ENCODE assay signal across 17 cellular contexts in the genomic region with DNA sequence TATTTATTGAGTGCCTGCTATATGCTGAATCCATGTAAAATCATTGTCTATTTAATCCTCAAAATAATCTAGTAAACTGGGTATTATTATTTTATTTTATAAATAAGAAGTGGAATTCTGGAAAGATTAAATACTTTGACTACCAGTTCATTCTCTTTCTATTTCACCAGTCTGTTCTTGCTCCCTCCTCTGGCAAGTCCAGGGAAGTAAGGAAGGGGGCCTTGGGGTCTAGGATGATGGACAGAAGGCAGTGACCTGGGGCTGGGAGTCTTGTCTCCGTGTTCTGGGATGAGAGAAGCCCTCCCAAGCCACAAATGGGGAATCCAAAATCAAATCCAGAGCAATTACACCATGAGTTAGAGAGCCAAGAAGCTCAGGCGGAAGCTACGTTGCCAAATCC. TPM values are rescaled to one million over a fixed set of nuclear protein-coding genes. Genes with fewer than 3 reads are reported as not detected.
DNase-seq lines count a peak whose midpoint lies in the region; ATAC-seq and TF ChIP-seq lines count a peak whose summit lies in the region.
"Had no signal": no experiment of that assay in that cellular context is flagged by ENCODE, and none has a peak within 500 bp of the region (broad histone marks: within the 10 kb centered on the region; RNA-seq: fewer than 3 reads in every experiment).

No MANE protein-coding gene starts in this region.

- H3K14ac ChIP-seq in H9 (ENCODE audit: insufficient read depth, low read length), result no peak overlapping the region

- no peaks in the 10 kb centered on the region for H3K9me3 ChIP-seq in H9 (ENCODE audit: control insufficient read depth, low read depth, low read length)
- no peaks in the 10 kb centered on the region for H3K9me3 ChIP-seq in endodermal cell (ENCODE audit: control insufficient read depth, low read length)

- H3K27me3 Mint-ChIP-seq in H9 (ENCODE audit: low read depth), result no peaks in the 10 kb centered on the region
- H3K27me3 Mint-ChIP-seq in endodermal cell (ENCODE audit: insufficient read depth), result no peaks in the 10 kb centered on the region

- H3K9ac ChIP-seq in H9 (ENCODE audit: extremely low read depth, insufficient read length, low read length), result no peak overlapping the region
- H3K9ac ChIP-seq in endodermal cell (ENCODE audit: extremely low read depth, low read length, poor library complexity, severe bottlenecking), result no peak overlapping the region
- H3K9ac ChIP-seq: GM23248 had no signal

- H3K4me1 Mint-ChIP-seq in H9 (no peaks in the 10 kb centered on the region), endodermal cell (no peaks in the 10 kb centered on the region)
- H3K4me1 Mint-ChIP-seq: CD4-positive, alpha-beta memory T cell had no signal

- H4K91ac ChIP-seq in H9 (ENCODE audit: insufficient read length, low read depth, low read length), result no peak overlapping the region

- no peak overlapping the region for H2AFZ ChIP-seq in H9 (ENCODE audit: low read length)
- H2AFZ ChIP-seq: GM23248 had no signal

- H3T11ph ChIP-seq in H9 (ENCODE audit: low read length), result no peak overlapping the region

- no peak overlapping the region for H3K4me2 ChIP-seq in H9 (ENCODE audit: insufficient read depth, insufficient read length, low read length)

- no peaks in the 10 kb centered on the region for H3K79me2 ChIP-seq in H9 (ENCODE audit: insufficient read depth, low read length)

- no CpG with 5 or more reads among the region's 3 CpGs for WGBS in H9 (ENCODE audit: extremely low coverage, insufficient read length, low lambda C conversion rate)
- 90 to 100% methylated on average over 2 to 3 of the region's 3 CpGs for WGBS in endodermal cell (ENCODE audit: insufficient coverage in 1 of 2, insufficient read length in 1 of 2), 2 experiments

- H3K9me3 Mint-ChIP-seq in H9, result no peaks in the 10 kb centered on the region
- no peaks in the 10 kb centered on the region for H3K9me3 Mint-ChIP-seq in endodermal cell

- no peak overlapping the region for H3K4me3 Mint-ChIP-seq in H9
- H3K4me3 Mint-ChIP-seq in endodermal cell, result no peak overlapping the region
- H3K4me3 Mint-ChIP-seq: CD4-positive, alpha-beta memory T cell had no signal

- H3K79me1 ChIP-seq in H9 (ENCODE audit: insufficient read depth, low read depth, low read length, poor library complexity, severe bottlenecking), result no peaks in the 10 kb centered on the region

- H3K27ac ChIP-seq in H9 (ENCODE audit: insufficient read length, low read depth, low read length) (no peak overlapping the region), endodermal cell (ENCODE audit: low read depth, low read length) (no peak overlapping the region)
- H3K27ac ChIP-seq: GM23248 had no signal

- no peak overlapping the region for H4K5ac ChIP-seq in H9 (ENCODE audit: insufficient read length, low read depth, low read length)

- H3K4ac ChIP-seq in H9 (ENCODE audit: low read depth, low read length), result no peak overlapping the region

- no peaks in the 10 kb centered on the region for H3K4me1 ChIP-seq in H9 (ENCODE audit: insufficient read depth, low read length)
- no peaks in the 10 kb centered on the region for H3K4me1 ChIP-seq in endodermal cell (ENCODE audit: control insufficient read depth, insufficient read depth, low read length)

- DNase-seq in H9 (peak; percentile 29), endodermal cell (no peak), iPS-NIHi7 (ENCODE audit: extremely low spot score) (peak; percentile 27), retinal pigment epithelial cell (ENCODE audit: low read depth) (no peak), NCI-H446 treated with DMSO at 0.1 percent for 48 hours (lab: John Stamatoyannopoulos, UW) (no peak), posterior cingulate gyrus (no peak), mucosa of gallbladder (ENCODE audit: low spot score) (no peak)
- DNase-seq: C1 segment of cervical spinal cord; Calu3; CD4-positive, alpha-beta memory T cell; COR-L47; DMS153; DND-41; GM23248 had no signal

- H2BK12ac ChIP-seq in H9 (ENCODE audit: insufficient read length, low read depth, low read length), result no peak overlapping the region

- H3K27me3 ChIP-seq in H9 (ENCODE audit: insufficient read depth, low read length) (no peaks in the 10 kb centered on the region), endodermal cell (ENCODE audit: control insufficient read depth, insufficient read depth, low read length, poor library complexity, severe bottlenecking) (no peaks in the 10 kb centered on the region)

- no peak for ATAC-seq in GM19328 (IDR thresholded peaks at IDR 0.05; ENCODE audit: unreplicated experiment)
- ATAC-seq: HCT116 had no signal

- TF ChIP-seq CTCF in H9 (conservative IDR thresholded peaks at IDR 0.05) (peak; percentile 42; the same call in 2 of the 3 replicates), endodermal cell (conservative IDR thresholded peaks at IDR 0.05) (peak; percentile 54), retinal pigment epithelial cell (conservative IDR thresholded peaks at IDR 0.05; ENCODE audit: low read depth, low read length) (peak; percentile 15)

- intact Hi-C loops in posterior cingulate gyrus (cut with DNase I), result no loop called here

- no peak overlapping the region for H3K56ac ChIP-seq in H9 (ENCODE audit: insufficient read length, low read depth, low read length)

- H2BK5ac ChIP-seq in H9 (ENCODE audit: insufficient read length, low read length), result no peak overlapping the region

- no peak overlapping the region for H3K27ac Mint-ChIP-seq in H9
- no peak overlapping the region for H3K27ac Mint-ChIP-seq in endodermal cell
- H3K27ac Mint-ChIP-seq: CD4-positive, alpha-beta memory T cell had no signal

- no peak overlapping the region for H2AK5ac ChIP-seq in H9 (ENCODE audit: insufficient read length, low read length)

- no peaks in the 10 kb centered on the region for H4K20me1 ChIP-seq in H9 (ENCODE audit: control insufficient read depth, insufficient read depth, insufficient read length)

- no peaks in the 10 kb centered on the region; a peak in 1 of 7 replicates for H3K36me3 Mint-ChIP-seq in H9 (ENCODE audit: insufficient read depth in 1 of 3, low read depth in 3 of 3)
- no peaks in the 10 kb centered on the region for H3K36me3 Mint-ChIP-seq in endodermal cell (ENCODE audit: low read depth)
- H3K36me3 Mint-ChIP-seq: CD4-positive, alpha-beta memory T cell had no signal

- H3K23me2 ChIP-seq in H9 (ENCODE audit: insufficient read length, low read depth, low read length, poor library complexity, severe bottlenecking), result no peaks in the 10 kb centered on the region

- no peak overlapping the region for H3K4me3 ChIP-seq in endodermal cell (ENCODE audit: low read length)
- H3K4me3 ChIP-seq in retinal pigment epithelial cell (ENCODE audit: low read length), result no peak overlapping the region
- H3K4me3 ChIP-seq: GM23248 had no signal

- no peak overlapping the region for H3K23ac ChIP-seq in H9 (ENCODE audit: insufficient read length, low read depth, low read length)

- H3K18ac ChIP-seq in H9 (ENCODE audit: insufficient read length, low read depth, low read length), result no peak overlapping the region

- H2BK120ac ChIP-seq in H9 (ENCODE audit: low read depth, low read length, poor library complexity, severe bottlenecking), result no peak overlapping the region

- no peaks in the 10 kb centered on the region for H3K36me3 ChIP-seq in endodermal cell (ENCODE audit: control insufficient read depth, insufficient read depth, low read length)

- no peak overlapping the region for H4K8ac ChIP-seq in H9 (replicated peaks; ENCODE audit: insufficient read length, low read depth, low read length)

- H2BK20ac ChIP-seq in H9 (ENCODE audit: low read depth, low read length, poor library complexity, severe bottlenecking), result no peak overlapping the region

- H2BK15ac ChIP-seq in H9 (ENCODE audit: low read depth, low read length), result no peak overlapping the region

RNA-seq across cellular contexts. Expression of a gene that starts 28.4 kb away (rescaled TPM):
- 1.4 and 2.0 TPM in 2 replicates for total RNA-seq in H9 (2021)
- 1 to 10 TPM in 1 of 2 donors, under 1 TPM in 1; 0.13 to 1.1 TPM for total RNA-seq in endodermal cell
- 7.4 TPM for polyA plus RNA-seq in endodermal cell (2013, experiment 1 of 2)
- polyA plus RNA-seq in endodermal cell (2013, experiment 2 of 2), result 7.0 TPM
- total RNA-seq in mucosa of gallbladder, result 92.3 TPM
- total RNA-seq: A172; CD4-positive, alpha-beta memory T cell; GM23248 had no signal

Comparison
In these comparisons a context has a peak if more than half of its experiments do, and no peak if none do; other contexts are left out.
1. DNase-seq: peak in H9 (single experiment) and iPS-NIHi7 (single experiment); none in endodermal cell (single experiment), retinal pigment epithelial cell (single experiment), NCI-H446 treated with DMSO at 0.1 percent for 48 hours (single experiment), posterior cingulate gyrus (0 of 10) and mucosa of gallbladder (single experiment).
2. RNA of a gene that starts 28.4 kb away (total RNA-seq): 92.3 TPM in mucosa of gallbladder (single experiment); 1.4 to 2.0 TPM in H9 and 0.13 to 1.1 TPM in endodermal cell; every median in the first group is over 10 times any median in the second.
3. Peak in every context shown above with its lines, with median percentiles within 50 percentile points of each other: CTCF ChIP-seq.